In the genomic region with DNA sequence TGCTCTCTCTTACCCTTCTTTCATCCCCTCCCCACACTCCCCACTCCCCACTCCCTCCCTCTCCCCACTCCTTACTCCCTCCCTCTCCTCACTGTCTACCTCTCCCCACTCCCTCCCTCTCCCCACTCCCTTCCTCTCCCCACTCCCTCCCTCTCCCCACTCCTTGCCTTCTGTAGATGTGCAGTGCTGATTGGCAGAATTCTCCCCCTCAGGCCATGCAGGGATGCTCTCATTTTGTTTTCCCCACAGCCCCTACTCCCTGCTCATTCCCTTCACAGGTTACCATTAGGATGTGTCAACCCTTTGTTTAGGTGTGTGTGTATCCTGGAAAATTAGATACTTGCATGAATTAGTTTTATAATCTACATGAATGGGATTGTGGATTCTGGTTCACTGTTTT, we compare ENCODE assay signal across 18 cellular contexts.
DNase-seq lines count a peak whose midpoint lies in the region; ATAC-seq, FAIRE-seq and TF ChIP-seq lines count a peak whose summit lies in the region.
"Had no signal": no experiment of that assay in that cellular context is flagged by ENCODE, and none has a peak within 500 bp of the region (broad histone marks: within the 10 kb centered on the region; RNA-seq: fewer than 3 reads in every experiment).

No MANE protein-coding gene starts in this region.

- no peak overlapping the region for H3K27ac ChIP-seq in GM23338 (ENCODE audit: low read depth)
- peak overlapping the region; percentile 52 for H3K27ac ChIP-seq in caudate nucleus (ENCODE audit: low read depth, low read length)
- H3K27ac ChIP-seq: 22Rv1, HL-60 had no signal

- H3K4me1 Mint-ChIP-seq in GM23338 (peaks cover 19% of the 10 kb centered on the region), neural crest cell (peaks cover 45% of the 10 kb centered on the region)
- H3K4me1 Mint-ChIP-seq: CD14-positive monocyte had no signal

- H3K79me2 ChIP-seq in GM23338 (replicated peaks; ENCODE audit: insufficient read depth) = no peaks in the 10 kb centered on the region

- no peak overlapping the region for H3K4me3 Mint-ChIP-seq in GM23338
- peak overlapping the region; percentile 33 for H3K4me3 Mint-ChIP-seq in neural crest cell
- H3K4me3 Mint-ChIP-seq: CD14-positive monocyte; CD8-positive, alpha-beta memory T cell; HFFc6 had no signal

- H3K27me3 ChIP-seq in GM23338 (ENCODE audit: insufficient read depth) = no peaks in the 10 kb centered on the region

- H3K4me1 ChIP-seq in GM23338 (ENCODE audit: insufficient read depth) = peaks cover 12% of the 10 kb centered on the region
- H3K4me1 ChIP-seq: Caco-2 had no signal

- H3K9me2 ChIP-seq in GM23338 (ENCODE audit: insufficient read depth) = peaks cover 11% of the 10 kb centered on the region; the same call in 1 of the 2 replicates

- H3K27me3 Mint-ChIP-seq in GM23338 (ENCODE audit: insufficient read depth, low read depth, poor library complexity) = peaks cover 5% of the 10 kb centered on the region
- no peaks in the 10 kb centered on the region for H3K27me3 Mint-ChIP-seq in neural crest cell (ENCODE audit: low read depth)
- H3K27me3 Mint-ChIP-seq: CD8-positive, alpha-beta memory T cell had no signal

- no peak overlapping the region for H2AFZ ChIP-seq in GM23338

- H3K4me3 ChIP-seq in GM23338 = no peak overlapping the region

- H3K4me2 ChIP-seq in GM23338 = no peak overlapping the region

- no peak for ATAC-seq in GM23338

- no peaks in the 10 kb centered on the region for H3F3A ChIP-seq in GM23338 (replicated peaks; ENCODE audit: low read depth)

- no peaks in the 10 kb centered on the region for H4K20me1 ChIP-seq in GM23338 (replicated peaks; ENCODE audit: insufficient read depth)

- TF ChIP-seq CTCF in GM23338 (conservative IDR thresholded peaks at IDR 0.05; ENCODE audit: low read depth in 2 of 2) = no peak
- TF ChIP-seq CTCF in neural crest cell (conservative IDR thresholded peaks at IDR 0.05) = no peak
- TF ChIP-seq CTCF in GM10266 (IDR thresholded peaks at IDR 0.05; ENCODE audit: control insufficient read depth, insufficient read depth, low read depth, missing control alignments) = no peak

- H3K36me3 Mint-ChIP-seq in GM23338 (ENCODE audit: low read depth) (peaks cover 9% of the 10 kb centered on the region; the same call in 2 of the 3 replicates), neural crest cell (ENCODE audit: low read depth) (peaks cover 12% of the 10 kb centered on the region)
- H3K36me3 Mint-ChIP-seq: CD14-positive monocyte; CD8-positive, alpha-beta memory T cell had no signal

- DNase-seq in NCI-H1436 (lab: John Stamatoyannopoulos, UW) = peak; percentile 1
- no peak for DNase-seq in NCI-H1436 treated with DMSO at 0.1 percent for 48 hours (lab: John Stamatoyannopoulos, UW)
- peak; percentile 42 for DNase-seq in GM23338 (ENCODE audit: low spot score)
- DNase-seq in caudate nucleus (lab: John Stamatoyannopoulos, UW) = no peak
- no peak for DNase-seq in neural crest cell (ENCODE audit: low read depth, low spot score)
- no peak for DNase-seq in RCC 7860 (ENCODE audit: low spot score)
- no peak for DNase-seq in activated CD4-positive, alpha-beta T cell treated with anti-CD3 and anti-CD28 coated beads for 4 hours
- no peak for DNase-seq in GM10266 (ENCODE audit: extremely low spot score)
- DNase-seq: Caco-2; CD8-positive, alpha-beta memory T cell; DND-41; GDM1; HCEC 1CT; HFFc6 had no signal

- H3K27ac Mint-ChIP-seq in GM23338 (no peak overlapping the region), neural crest cell (ENCODE audit: unreplicated experiment) (peak overlapping the region; percentile 0)
- H3K27ac Mint-ChIP-seq: CD14-positive monocyte, HFFc6 had no signal

- no peaks in the 10 kb centered on the region for H3K36me3 ChIP-seq in GM23338 (ENCODE audit: insufficient read depth)

- no peak for FAIRE-seq in RCC 7860 (lab: Jason Lieb, UNC)
- FAIRE-seq: GM19239 had no signal

- H3K9me3 Mint-ChIP-seq in GM23338 (peaks cover 11% of the 10 kb centered on the region), neural crest cell (peaks cover 5% of the 10 kb centered on the region)
- H3K9me3 Mint-ChIP-seq: CD8-positive, alpha-beta memory T cell had no signal

TF ChIP-seq in GM23338, 12 proteins besides CTCF, POLR2A, EP300 and RAD21:
- no peak for TF ChIP-seq EZH2phosphoT487 (IDR thresholded peaks at IDR 0.05; ENCODE audit: unreplicated experiment)
- TF ChIP-seq CREB1 (CRISPR knock-in tag; IDR thresholded peaks at IDR 0.05; ENCODE audit: low read depth) = no peak
- no peak for TF ChIP-seq NANOG (IDR thresholded peaks at IDR 0.05; ENCODE audit: borderline replicate concordance)
- TF ChIP-seq, protein P1, sequence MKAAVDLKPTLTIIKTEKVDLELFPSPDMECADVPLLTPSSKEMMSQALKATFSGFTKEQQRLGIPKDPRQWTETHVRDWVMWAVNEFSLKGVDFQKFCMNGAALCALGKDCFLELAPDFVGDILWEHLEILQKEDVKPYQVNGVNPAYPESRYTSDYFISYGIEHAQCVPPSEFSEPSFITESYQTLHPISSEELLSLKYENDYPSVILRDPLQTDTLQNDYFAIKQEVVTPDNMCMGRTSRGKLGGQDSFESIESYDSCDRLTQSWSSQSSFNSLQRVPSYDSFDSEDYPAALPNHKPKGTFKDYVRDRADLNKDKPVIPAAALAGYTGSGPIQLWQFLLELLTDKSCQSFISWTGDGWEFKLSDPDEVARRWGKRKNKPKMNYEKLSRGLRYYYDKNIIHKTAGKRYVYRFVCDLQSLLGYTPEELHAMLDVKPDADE (IDR thresholded peaks at IDR 0.05) = no peak

Comparison
In these comparisons a context has a peak if more than half of its experiments do, and no peak if none do; other contexts are left out.
1. DNase-seq: peak in NCI-H1436 (single experiment) and GM23338 (single experiment); none in NCI-H1436 treated with DMSO at 0.1 percent for 48 hours (single experiment), caudate nucleus (0 of 61), neural crest cell (single experiment), RCC 7860 (single experiment), activated CD4-positive, alpha-beta T cell treated with anti-CD3 and anti-CD28 coated beads for 4 hours (0 of 2) and GM10266 (single experiment).